In the genomic region with DNA sequence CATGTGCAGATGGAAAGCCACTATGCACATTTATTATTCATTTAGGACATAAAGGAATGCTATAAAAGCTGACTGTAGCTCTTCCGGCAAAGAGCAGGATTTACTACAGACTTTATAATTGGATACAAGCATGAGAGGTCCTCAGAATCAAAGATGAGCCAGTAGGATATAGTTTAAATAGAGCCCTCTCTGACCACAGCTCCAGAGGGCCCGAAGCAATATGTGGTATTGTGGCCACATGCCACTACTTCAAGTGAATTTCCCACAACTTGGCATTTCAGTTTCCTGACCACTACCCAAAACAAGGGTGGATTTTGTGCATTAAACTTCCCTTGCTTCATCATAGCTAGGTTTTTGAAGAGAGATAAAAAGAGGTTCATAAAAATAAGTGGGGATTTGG, we compare ENCODE assay signal across 25 cellular contexts.
"Had no signal": no experiment of that assay in that cellular context is flagged by ENCODE, and none has a peak within 500 bp of the region (broad histone marks: within the 10 kb centered on the region; RNA-seq: fewer than 3 reads in every experiment).

No MANE protein-coding gene starts in this region.

- ATAC-seq: esophagus mucosa, gastroesophageal sphincter, left cardiac atrium, mucosa of descending colon, natural killer cell had no signal

- DNase-seq: cortex of kidney; dorsolateral prefrontal cortex; effector memory CD4-positive, alpha-beta T cell; glutamatergic neuron; immature natural killer cell; kidney; left cardiac atrium; left ventricle myocardium inferior; mesendoderm; mucosa of descending colon; natural killer cell; nucleus accumbens; ovary; sigmoid colon; small intestine; stimulated activated CD4-positive, alpha-beta T cell treated with anti-CD3 and anti-CD28 coated beads, Interleukin-2, amount 100 ng/mL, for 48 hours; stimulated activated naive CD4-positive, alpha-beta T cell treated with Interleukin-2 at 50 U/mL for 16 hours; thyroid gland; upper lobe of left lung; uterus had no signal

- H3K27me3 ChIP-seq: dorsolateral prefrontal cortex, gastroesophageal sphincter, ovary, right atrium auricular region, sigmoid colon, thyroid gland, upper lobe of left lung, uterus had no signal

- H3K9me3 Mint-ChIP-seq: immature natural killer cell, natural killer cell, neural crest cell had no signal

- H3K4me1 ChIP-seq: gastroesophageal sphincter, left ventricle myocardium inferior, right atrium auricular region, upper lobe of left lung, uterus had no signal

- H3K9me3 ChIP-seq: gastroesophageal sphincter, left ventricle myocardium inferior, mucosa of descending colon, ovary, right atrium auricular region, sigmoid colon, thyroid gland, upper lobe of left lung, uterus had no signal

- H3K27ac Mint-ChIP-seq: immature natural killer cell, natural killer cell had no signal

- H3K27ac ChIP-seq: dorsolateral prefrontal cortex, gastroesophageal sphincter, left ventricle myocardium inferior, ovary, right atrium auricular region, sigmoid colon, thyroid gland, upper lobe of left lung, uterus had no signal

- H3K4me1 Mint-ChIP-seq: neural crest cell had no signal

- H3K4me3 ChIP-seq: dorsolateral prefrontal cortex, gastroesophageal sphincter, left ventricle myocardium inferior, lung, mucosa of descending colon, ovary, right atrium auricular region, sigmoid colon, thyroid gland, upper lobe of left lung, uterus had no signal

- H3K36me3 ChIP-seq: gastroesophageal sphincter, left ventricle myocardium inferior, ovary, right atrium auricular region, sigmoid colon, thyroid gland, upper lobe of left lung, uterus had no signal

- H3K4me3 Mint-ChIP-seq: immature natural killer cell, natural killer cell, neural crest cell had no signal
